ENCODE assay signal across 33 cellular contexts in genomic region chrX:153561337-153561736, GRCh38. TPM values are rescaled to one million over a fixed set of nuclear protein-coding genes. Genes with fewer than 3 reads are reported as not detected.
"Had no signal": no experiment of that assay in that cellular context is flagged by ENCODE, and none has a peak within 500 bp of the region (broad histone marks: within the 10 kb centered on the region; RNA-seq: fewer than 3 reads in every experiment).

No MANE protein-coding gene starts in this region.

- ATAC-seq: activated CD4-positive, alpha-beta T cell treated with anti-CD3 and anti-CD28 coated beads for 36 hours; activated CD4-positive, CD25-positive, alpha-beta regulatory T cell treated with anti-CD3 and anti-CD28 coated beads, Interleukin-2, amount 50 U/mL, for 24 hours; activated T-cell treated with anti-CD3 and anti-CD28 coated beads, Interleukin-2, amount 50 U/mL, for 72 hours; activated T-helper 17 cell treated with anti-CD3 and anti-CD28 coated beads, Interleukin-2, amount 50 U/mL, for 72 hours; Panc1; WTC11 had no signal

- H3K27ac ChIP-seq: brain microvascular endothelial cell, SJCRH30, SK-N-MC had no signal

- DNase-seq: activated CD4-positive, alpha-beta memory T cell treated with anti-CD3 and anti-CD28 coated beads for 36 hours; activated CD4-positive, alpha-beta T cell treated with anti-CD3 and anti-CD28 coated beads for 36 hours; activated CD4-positive, alpha-beta T cell treated with anti-CD3 and anti-CD28 coated beads, Interleukin-2, amount 10 ng/mL, durations not matched to agents 7 days and 5 days; activated effector memory CD4-positive, alpha-beta T cell treated with anti-CD3 and anti-CD28 coated beads, Interleukin-2, amount 50 U/mL, for 16 hours; activated naive CD4-positive, alpha-beta T cell; activated naive CD4-positive, alpha-beta T cell treated with anti-CD3 and anti-CD28 coated beads, Interleukin-2, amount 50 U/mL, for 16 hours; activated naive CD8-positive, alpha-beta T cell treated with anti-CD3 and anti-CD28 coated beads for 36 hours; activated T-cell treated with anti-CD3 and anti-CD28 coated beads, Interleukin-2, amount 50 U/mL, for 1 hour; activated T-cell treated with anti-CD3 and anti-CD28 coated beads, Interleukin-2, amount 50 U/mL, for 72 hours; amniotic stem cell; aorta; brain microvascular endothelial cell; central memory CD4-positive, alpha-beta T cell; Kasumi-1; KG1; MG63; NCI-H1092; NCI-H1436 treated with DMSO at 0.1 percent for 48 hours; NCI-H1694 treated with DMSO at 0.1 percent for 48 hours; NCI-H2029; NCI-H345; NCI-H524 treated with DMSO at 0.1 percent for 48 hours; SHP77; SJCRH30 had no signal

- H3K27me3 ChIP-seq: brain microvascular endothelial cell, MG63, SJCRH30 had no signal

- H3K9me3 ChIP-seq: MG63, SJCRH30 had no signal

- H3K4me3 ChIP-seq: MG63, SJCRH30, SK-N-MC had no signal

- H3K4me1 ChIP-seq: SJCRH30 had no signal

- H3K36me3 ChIP-seq: brain microvascular endothelial cell, MG63, SJCRH30 had no signal

RNA-seq across cellular contexts. Expression of gene ATP2B3, which starts 43.9 kb away (rescaled TPM):
- total RNA-seq: activated CD4-positive, alpha-beta memory T cell treated with anti-CD3 and anti-CD28 coated beads for 36 hours; activated CD4-positive, alpha-beta T cell treated with anti-CD3 and anti-CD28 coated beads for 36 hours; activated CD8-positive, alpha-beta memory T cell treated with anti-CD3 and anti-CD28 coated beads for 36 hours; activated naive CD8-positive, alpha-beta T cell treated with anti-CD3 and anti-CD28 coated beads for 36 hours; activated T-cell treated with anti-CD3 and anti-CD28 coated beads, Interleukin-2, amount 50 U/mL, for 72 hours; activated T-helper 17 cell treated with anti-CD3 and anti-CD28 coated beads, Interleukin-2, amount 50 U/mL, for 72 hours; NCI-H460; RPMI7951 had no signal
- polyA plus RNA-seq: IgD-negative memory B cell had no signal
